ENCODE assay signal across 19 cellular contexts in the genomic region with DNA sequence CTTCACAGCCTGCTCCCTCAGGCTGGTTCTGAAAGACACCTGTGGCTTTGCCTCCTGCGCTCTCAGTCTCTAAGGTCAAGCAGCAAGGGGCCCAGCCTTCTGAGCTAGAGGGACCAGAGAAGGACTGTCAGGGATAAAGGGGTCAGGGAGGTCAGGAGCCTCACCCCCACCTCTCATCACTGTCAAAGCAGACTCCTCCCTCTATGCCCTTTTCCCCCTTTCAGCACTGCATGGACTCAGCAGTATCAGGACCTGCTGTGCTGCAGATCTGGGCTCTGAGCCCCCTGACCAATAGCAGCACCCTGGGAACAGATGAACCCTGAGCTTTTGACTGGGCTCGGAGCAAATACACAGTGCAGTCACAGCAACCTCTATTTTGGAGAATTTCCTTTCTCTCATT. TPM values are rescaled to one million over a fixed set of nuclear protein-coding genes. Genes with fewer than 3 reads are reported as not detected.
A peak's percentile ranks its signal among the peaks of the same experiment; 100 is the strongest.
DNase-seq lines count a peak whose midpoint lies in the region; ATAC-seq and TF ChIP-seq lines count a peak whose summit lies in the region.
"Had no signal": no experiment of that assay in that cellular context is flagged by ENCODE, and none has a peak within 500 bp of the region (broad histone marks: within the 10 kb centered on the region; RNA-seq: fewer than 3 reads in every experiment).

No MANE protein-coding gene starts in this region.

- H3K9ac ChIP-seq in KMS-11 (no peak overlapping the region), mesendoderm (ENCODE audit: low read length) (no peak overlapping the region)

- peaks cover 87% of the 10 kb centered on the region for H3K4me1 ChIP-seq in KMS-11 (ENCODE audit: low read depth, poor library complexity, severe bottlenecking)
- H3K4me1 ChIP-seq in mesendoderm (ENCODE audit: control insufficient read depth, low read depth, low read length), result peaks cover 7% of the 10 kb centered on the region

- H4K5ac ChIP-seq in mesendoderm (ENCODE audit: low read length), result no peak overlapping the region

- no peaks in the 10 kb centered on the region for H3K36me3 ChIP-seq in KMS-11 (ENCODE audit: insufficient read depth)
- H3K36me3 ChIP-seq in mesendoderm (ENCODE audit: control insufficient read depth, insufficient read depth, low read length), result no peaks in the 10 kb centered on the region
- H3K36me3 ChIP-seq: SJSA1 had no signal

- H3K36me3 Mint-ChIP-seq in stimulated activated memory B cell treated with anti-CD40 and anti-IgM and Interleukin-4, amounts not matched to agents 10 μg/mL and 1 μg/mL and 100 μg/mL, for 72 hours, result peaks cover 5% of the 10 kb centered on the region

- H3K27ac ChIP-seq in KMS-11 (peak overlapping the region; percentile 31; the same call in 1 of the 2 replicates), mesendoderm (ENCODE audit: low read depth, low read length) (no peak overlapping the region)
- H3K27ac ChIP-seq: 22Rv1, SJSA1 had no signal

- no peak overlapping the region for H4K8ac ChIP-seq in mesendoderm (ENCODE audit: low read depth, low read length)

- no peak for TF ChIP-seq CTCF in KMS-11 (conservative IDR thresholded peaks at IDR 0.05; ENCODE audit: low read depth, low read length)

- no peaks in the 10 kb centered on the region for H3K27me3 Mint-ChIP-seq in stimulated activated memory B cell treated with anti-CD40 and anti-IgM and Interleukin-4, amounts not matched to agents 10 μg/mL and 1 μg/mL and 100 μg/mL, for 72 hours
- H3K27me3 Mint-ChIP-seq in stimulated activated naive CD8-positive, alpha-beta T cell treated with anti-CD3 and anti-CD28 coated beads, Interleukin-15, amount 100 ng/mL, for 72 hours, result peaks cover 30% of the 10 kb centered on the region

- DNase-seq in activated effector memory CD4-positive, alpha-beta T cell treated with anti-CD3 and anti-CD28 coated beads, Interleukin-2, amount 50 U/mL, for 16 hours, result peak; percentile 37
- no peak for DNase-seq in activated effector memory CD4-positive, alpha-beta T cell treated with Interleukin-2 at 50 U/mL for 16 hours
- no peak for DNase-seq in mesendoderm
- DNase-seq in stimulated activated naive CD8-positive, alpha-beta T cell treated with anti-CD3 and anti-CD28 coated beads, Interleukin-15, amount 100 ng/mL, for 72 hours, result no peak
- DNase-seq: COR-L47, DMS53, GOT3, MV-4-11, NCI-H1436, NCI-H2029 treated with DMSO at 0.1 percent for 48 hours, NCI-H510A treated with DMSO at 0.1 percent for 48 hours, OCI-M1, SW 1271 had no signal

- no peak overlapping the region for H2AK5ac ChIP-seq in mesendoderm (ENCODE audit: low read length)

- H3K79me2 ChIP-seq in KMS-11 (ENCODE audit: insufficient read depth, low read depth) (peaks cover 4% of the 10 kb centered on the region; the same call in 1 of the 2 replicates), mesendoderm (ENCODE audit: control insufficient read depth, insufficient read depth, low read length) (no peaks in the 10 kb centered on the region)

- no peak overlapping the region for H2BK15ac ChIP-seq in mesendoderm (replicated peaks; ENCODE audit: low read depth)

- no peaks in the 10 kb centered on the region for H4K20me1 ChIP-seq in KMS-11 (ENCODE audit: insufficient read depth)

- no peak overlapping the region for H3K4me3 Mint-ChIP-seq in stimulated activated memory B cell treated with anti-CD40 and anti-IgM and Interleukin-4, amounts not matched to agents 10 μg/mL and 1 μg/mL and 100 μg/mL, for 72 hours
- H3K4me3 Mint-ChIP-seq in stimulated activated naive CD8-positive, alpha-beta T cell treated with anti-CD3 and anti-CD28 coated beads, Interleukin-15, amount 100 ng/mL, for 72 hours, result no peak overlapping the region

- H3K23ac ChIP-seq in mesendoderm (ENCODE audit: low read length), result no peak overlapping the region

- WGBS in mesendoderm (ENCODE audit: extremely low coverage, insufficient coverage, low lambda C conversion rate), result no CpG with 5 or more reads among the region's 2 CpGs

- no peak overlapping the region for H3K4ac ChIP-seq in mesendoderm (ENCODE audit: low read depth, low read length)

- peaks cover 51% of the 10 kb centered on the region for H3K4me1 Mint-ChIP-seq in stimulated activated memory B cell treated with anti-CD40 and anti-IgM and Interleukin-4, amounts not matched to agents 10 μg/mL and 1 μg/mL and 100 μg/mL, for 72 hours
- peaks cover 46% of the 10 kb centered on the region for H3K4me1 Mint-ChIP-seq in stimulated activated naive CD8-positive, alpha-beta T cell treated with anti-CD3 and anti-CD28 coated beads, Interleukin-15, amount 100 ng/mL, for 72 hours

- H3K79me1 ChIP-seq in mesendoderm (ENCODE audit: low read length), result no peaks in the 10 kb centered on the region

- H3K9me3 Mint-ChIP-seq in stimulated activated memory B cell treated with anti-CD40 and anti-IgM and Interleukin-4, amounts not matched to agents 10 μg/mL and 1 μg/mL and 100 μg/mL, for 72 hours, result no peaks in the 10 kb centered on the region
- peaks cover 0 to 5% of the 10 kb centered on the region in 2 donors for H3K9me3 Mint-ChIP-seq in stimulated activated naive CD8-positive, alpha-beta T cell treated with anti-CD3 and anti-CD28 coated beads, Interleukin-15, amount 100 ng/mL, for 72 hours

- H3K27me3 ChIP-seq in KMS-11 (ENCODE audit: insufficient read depth, low read depth), result no peaks in the 10 kb centered on the region
- no peaks in the 10 kb centered on the region for H3K27me3 ChIP-seq in mesendoderm (ENCODE audit: insufficient read depth, low read length, poor library complexity)

- H3K4me2 ChIP-seq in KMS-11 (peak overlapping the region; percentile 44), mesendoderm (ENCODE audit: low read length) (no peak overlapping the region)

- H2AFZ ChIP-seq in KMS-11 (ENCODE audit: low read depth), result peak overlapping the region; percentile 8; the same call in 1 of the 2 replicates

- no peak for ATAC-seq in stimulated activated memory B cell treated with anti-CD40 and anti-IgM and Interleukin-4, amounts not matched to agents 10 μg/mL and 1 μg/mL and 100 μg/mL, for 72 hours
- no peak for ATAC-seq in stimulated activated naive CD8-positive, alpha-beta T cell treated with anti-CD3 and anti-CD28 coated beads, Interleukin-15, amount 100 ng/mL, for 72 hours
- ATAC-seq in HG02678 (IDR thresholded peaks at IDR 0.05; ENCODE audit: unreplicated experiment) (no peak), HG02642 (IDR thresholded peaks at IDR 0.05; ENCODE audit: poor library complexity, unreplicated experiment) (no peak)

- H2BK120ac ChIP-seq in mesendoderm (ENCODE audit: low read depth, low read length), result no peak overlapping the region

- peak overlapping the region; percentile 39 for H3K56ac ChIP-seq in mesendoderm (ENCODE audit: low read length)

- no peak overlapping the region for H3K18ac ChIP-seq in mesendoderm (ENCODE audit: low read length)

- H2BK5ac ChIP-seq in mesendoderm (ENCODE audit: low read length), result no peak overlapping the region

- peak overlapping the region; percentile 21 for H3K27ac Mint-ChIP-seq in stimulated activated memory B cell treated with anti-CD40 and anti-IgM and Interleukin-4, amounts not matched to agents 10 μg/mL and 1 μg/mL and 100 μg/mL, for 72 hours
- H3K27ac Mint-ChIP-seq in stimulated activated naive CD8-positive, alpha-beta T cell treated with anti-CD3 and anti-CD28 coated beads, Interleukin-15, amount 100 ng/mL, for 72 hours, result no peak overlapping the region

- H3K4me3 ChIP-seq in KMS-11 (IDR thresholded peaks at IDR 0.05; ENCODE audit: insufficient read depth, low read depth, low read length) (no peak overlapping the region), mesendoderm (ENCODE audit: low read length) (no peak overlapping the region)
- H3K4me3 ChIP-seq: SJSA1 had no signal

RNA-seq across cellular contexts. Expression of gene BMF, which starts 3.2 kb away (rescaled TPM):
- 5.7 TPM for polyA plus RNA-seq in mesendoderm (2013, experiment 1 of 2)
- 5.5 TPM for polyA plus RNA-seq in mesendoderm (2013, experiment 2 of 2)

RNA-seq across cellular contexts. Expression of gene BUB1B, which starts 49.0 kb away (rescaled TPM):
- 65.1 TPM for polyA plus RNA-seq in mesendoderm (2013, experiment 1 of 2)
- polyA plus RNA-seq in mesendoderm (2013, experiment 2 of 2), result 67.5 TPM
